In the genomic region with DNA sequence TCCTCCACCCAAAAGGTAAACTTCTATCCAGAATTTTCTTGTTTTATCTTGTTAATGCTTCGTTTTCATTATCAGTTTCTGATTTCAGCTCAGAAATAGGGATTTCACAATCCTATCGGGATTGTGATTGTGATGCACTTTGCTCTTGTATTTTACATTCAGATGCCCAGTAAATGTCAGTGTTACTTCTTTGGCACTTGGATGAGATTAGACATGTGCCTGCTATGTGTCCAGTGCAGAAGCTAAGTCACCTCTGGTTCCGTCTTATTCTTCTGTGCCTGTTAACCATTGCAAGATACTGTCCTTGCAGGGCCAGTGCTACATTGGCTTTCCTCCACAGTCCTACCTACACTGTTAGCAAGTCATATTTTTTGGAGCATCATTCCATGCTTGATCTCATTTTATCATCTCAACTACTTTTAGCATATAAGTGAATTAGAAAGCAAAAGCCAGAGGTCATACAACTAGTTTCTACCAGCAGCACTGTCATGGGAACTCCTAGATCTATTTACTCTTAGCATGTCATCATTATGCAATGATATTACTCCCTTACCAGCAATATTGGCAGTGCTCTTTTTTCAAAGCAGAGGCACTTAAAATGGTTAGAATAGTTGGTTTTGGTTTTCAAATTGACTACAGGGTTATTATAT, we compare ENCODE assay signal across 28 cellular contexts. TPM values are rescaled to one million over a fixed set of nuclear protein-coding genes. Genes with fewer than 3 reads are reported as not detected.
DNase-seq lines count a peak whose midpoint lies in the region; ATAC-seq and TF ChIP-seq lines count a peak whose summit lies in the region.
"Had no signal": no experiment of that assay in that cellular context is flagged by ENCODE, and none has a peak within 500 bp of the region (broad histone marks: within the 10 kb centered on the region; RNA-seq: fewer than 3 reads in every experiment).

No MANE protein-coding gene starts in this region.

- TF ChIP-seq CTCF in right atrium auricular region (IDR thresholded peaks at IDR 0.05) (no peak), fibroblast of pulmonary artery (IDR thresholded peaks at IDR 0.05; ENCODE audit: low read length, missing control alignments) (no peak)

- H3K27ac ChIP-seq in right atrium auricular region, result no peak overlapping the region
- H3K27ac ChIP-seq: body of pancreas, ovary, SJCRH30, spleen, tibial artery, WERI-Rb-1 had no signal

- DNase-seq in Right ventricle myocardium inferior (ENCODE audit: missing footprints) (no peak), right atrium auricular region (ENCODE audit: low spot score) (no peak), fibroblast of pulmonary artery (ENCODE audit: low read depth) (peak; percentile 9), left lobe of liver (ENCODE audit: low spot score) (no peak), GOT3 (lab: John Stamatoyannopoulos, UW) (no peak), ureter (ENCODE audit: low spot score) (no peak), dermis blood vessel endothelial cell (no peak)
- DNase-seq: activated CD4-positive, alpha-beta T cell treated with anti-CD3 and anti-CD28 coated beads for 4 hours; activated CD8-positive, alpha-beta T cell treated with anti-CD3 and anti-CD28 coated beads, Interleukin-2, amount 10 ng/mL, durations not matched to agents 7 days and 5 days; activated naive CD4-positive, alpha-beta T cell treated with anti-CD3 and anti-CD28 coated beads, Interleukin-2, amount 50 U/mL, for 16 hours; body of pancreas; CD4-positive, CD25-positive, alpha-beta regulatory T cell; foreskin fibroblast; NCI-H1092 treated with DMSO at 0.1 percent for 48 hours; NCI-H187; NCI-H446 treated with DMSO at 0.1 percent for 48 hours; NCI-H774; ovary; retina; SJCRH30; spleen; stimulated activated CD4-positive, alpha-beta T cell treated with anti-CD3 and anti-CD28 coated beads, Interleukin-2, amount 100 ng/mL, for 24 hours; stimulated activated naive CD8-positive, alpha-beta T cell treated with anti-CD3 and anti-CD28 coated beads, Interleukin-15, amount 100 ng/mL, for 72 hours; T-cell; tibial artery; WERI-Rb-1 had no signal

- intact Hi-C loops in Right ventricle myocardium inferior (cut with DNase I), result loop anchor here (2.0 kb wide), 1 partner anchor 26 kb away; the partner anchor contains the start of genes DOCK4 and ZNF277

- H3K36me3 ChIP-seq in right atrium auricular region, result no peaks in the 10 kb centered on the region
- H3K36me3 ChIP-seq: ovary, spleen, tibial artery, WERI-Rb-1 had no signal

- H3K9me3 ChIP-seq in right atrium auricular region, result no peaks in the 10 kb centered on the region
- H3K9me3 ChIP-seq: body of pancreas, ovary, SJCRH30, tibial artery had no signal

- H3K27me3 ChIP-seq in right atrium auricular region, result no peaks in the 10 kb centered on the region
- H3K27me3 ChIP-seq: body of pancreas, ovary, SJCRH30, spleen, tibial artery had no signal

- ATAC-seq in Right ventricle myocardium inferior, result peak; percentile 85
- peak; percentile 85 for ATAC-seq in left lobe of liver
- ATAC-seq in HG03097 (IDR thresholded peaks at IDR 0.05; ENCODE audit: low FRiP score, unreplicated experiment), result no peak
- ATAC-seq: activated CD8-positive, alpha-beta T cell treated with anti-CD3 and anti-CD28 coated beads, Interleukin-2, amount 10 ng/mL, durations not matched to agents 7 days and 5 days; body of pancreas; HCT116; stimulated activated naive CD8-positive, alpha-beta T cell treated with anti-CD3 and anti-CD28 coated beads, Interleukin-15, amount 100 ng/mL, for 72 hours; T-cell had no signal

- H3K4me3 ChIP-seq in right atrium auricular region, result no peak overlapping the region
- no peak overlapping the region for H3K4me3 ChIP-seq in fibroblast of pulmonary artery (replicated peaks; ENCODE audit: low read depth, low read length)
- H3K4me3 ChIP-seq: body of pancreas, ovary, SJCRH30, spleen, tibial artery had no signal

- peaks cover 0 to 8% of the 10 kb centered on the region in 2 donors for H3K4me1 ChIP-seq in right atrium auricular region
- H3K4me1 ChIP-seq: SJCRH30, spleen, tibial artery had no signal

RNA-seq across cellular contexts. Expression of gene ZNF277, which starts 26.7 kb away (rescaled TPM):
- total RNA-seq in Right ventricle myocardium inferior (15.7 TPM), right atrium auricular region (10 to 100 TPM; 15.9 to 29.8 TPM), left lobe of liver (13.8 TPM), ureter (20.6 TPM), dermis blood vessel endothelial cell (43.8 and 61.9 TPM in 2 replicates)

RNA-seq across cellular contexts. Expression of gene DOCK4, which starts 27.0 kb away (rescaled TPM):
- 16.8 TPM for total RNA-seq in Right ventricle myocardium inferior
- total RNA-seq in right atrium auricular region, result 10 to 100 TPM; 12.3 to 17.8 TPM
- total RNA-seq in left lobe of liver, result 11.8 TPM
- total RNA-seq in ureter, result 37.9 TPM
- total RNA-seq in dermis blood vessel endothelial cell, result 155 and 162 TPM in 2 replicates
